8 cellular contexts compared by ENCODE assay signal in the genomic region with DNA sequence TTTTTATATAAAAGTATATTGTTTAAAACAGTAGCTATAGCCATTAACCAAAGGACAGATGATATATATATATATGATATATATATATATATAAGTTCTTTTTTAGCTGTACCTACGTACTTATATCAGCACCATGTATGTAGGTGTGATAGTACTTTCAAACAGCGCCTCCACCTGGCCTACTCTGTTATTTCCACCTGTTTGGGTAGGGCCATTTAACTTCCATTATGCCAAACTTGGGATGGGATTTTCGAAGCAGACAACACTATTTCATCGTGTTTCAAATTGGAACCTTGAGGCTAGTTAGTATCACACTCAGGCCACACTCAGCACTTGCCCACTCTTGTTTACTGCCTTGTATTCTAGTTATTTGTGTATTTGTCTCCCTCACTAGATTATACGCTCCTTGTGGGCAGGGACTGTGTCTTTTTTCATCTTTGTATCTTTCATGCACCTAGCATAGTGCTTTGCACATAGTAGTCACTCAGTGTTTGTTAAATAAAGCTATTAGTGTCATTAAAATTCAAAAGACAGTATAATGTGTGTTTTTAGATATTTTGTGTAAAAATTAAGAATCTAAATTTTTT. TPM values are rescaled to one million over a fixed set of nuclear protein-coding genes. Genes with fewer than 3 reads are reported as not detected.
A peak's percentile ranks its signal among the peaks of the same experiment; 100 is the strongest.
DNase-seq lines count a peak whose midpoint lies in the region; ATAC-seq, FAIRE-seq and TF ChIP-seq lines count a peak whose summit lies in the region.

No MANE protein-coding gene starts in this region.

- no peaks in the 10 kb centered on the region for H3K4me1 ChIP-seq in A549
- H3K4me1 ChIP-seq in effector memory CD4-positive, alpha-beta T cell (ENCODE audit: control insufficient read depth, insufficient read depth, low read length, poor library complexity, severe bottlenecking) = no peaks in the 10 kb centered on the region

- H3K27me3 ChIP-seq in WERI-Rb-1 (ENCODE audit: insufficient read depth, low read depth, severe bottlenecking) = no peaks in the 10 kb centered on the region
- no peaks in the 10 kb centered on the region for H3K27me3 ChIP-seq in effector memory CD4-positive, alpha-beta T cell (replicated peaks; ENCODE audit: control insufficient read depth, insufficient read depth, low read length, poor library complexity, severe bottlenecking)

- H3K9me3 ChIP-seq in A549 = no peaks in the 10 kb centered on the region
- no peaks in the 10 kb centered on the region for H3K9me3 ChIP-seq in WERI-Rb-1 (ENCODE audit: severe bottlenecking)
- H3K9me3 ChIP-seq in effector memory CD4-positive, alpha-beta T cell (ENCODE audit: control insufficient read depth, low read length) = no peaks in the 10 kb centered on the region

- CTCF ChIA-PET in A549 (lab: Yijun Ruan, JAX) = interaction anchor here (0.6 to 2.9 kb wide), 5 partner anchors 9 to 199 kb away, joined by 4 to 9 read pairs (median 6); a partner anchor contains a TSS

- DNase-seq in A549 (ENCODE audit: low read depth in 1 of 2, low spot score in 1 of 2) (peak in 1 of 2 experiments; percentile 55), WERI-Rb-1 (peak; percentile 49), fibroblast of mammary gland (ENCODE audit: low read depth) (no peak), NCI-H1092 treated with DMSO at 0.1 percent for 48 hours (lab: John Stamatoyannopoulos, UW) (no peak)
- no peak for DNase-seq in effector memory CD4-positive, alpha-beta T cell

- H3K36me3 ChIP-seq in WERI-Rb-1 = peaks cover 68% of the 10 kb centered on the region
- H3K36me3 ChIP-seq in effector memory CD4-positive, alpha-beta T cell (ENCODE audit: control insufficient read depth, insufficient read depth, low read length) = peaks cover 22% of the 10 kb centered on the region

- H3K4me3 ChIP-seq in A549 (no peak overlapping the region), WERI-Rb-1 (ENCODE audit: low read depth, low read length) (no peak overlapping the region), fibroblast of mammary gland (ENCODE audit: control insufficient read depth, low read depth, low read length) (no peak overlapping the region)
- no peak overlapping the region for H3K4me3 ChIP-seq in effector memory CD4-positive, alpha-beta T cell (ENCODE audit: insufficient read depth, low read depth, low read length, poor library complexity, severe bottlenecking)

- no peak for TF ChIP-seq EP300 in A549 (IDR thresholded peaks at IDR 0.05)

- H3K27ac ChIP-seq in A549 (no peak overlapping the region), WERI-Rb-1 (no peak overlapping the region)
- H3K27ac ChIP-seq in effector memory CD4-positive, alpha-beta T cell (ENCODE audit: insufficient read depth, low read length, poor library complexity, severe bottlenecking) = no peak overlapping the region

- POLR2A ChIA-PET in A549 (lab: Yijun Ruan, JAX) = interaction anchor here (1.4 to 1.7 kb wide), 2 partner anchors 11 to 12 kb away, joined by 4 read pairs; a partner anchor contains a TSS

- FAIRE-seq in A549 (lab: Jason Lieb, UNC) = no peak

- TF ChIP-seq RAD21 in A549 (conservative IDR thresholded peaks at IDR 0.05 in 1 of 2, IDR thresholded peaks at IDR 0.05 in 1 of 2) = 0 out of 5 replicates have a peak, but pooled peaks of 1 of the 2 experiments have one; percentile 17

- WGBS in A549 (ENCODE audit: missing lambda C conversion rate) = 88% methylated on average over 5 of the region's 5 CpGs

- TF ChIP-seq CTCF in A549 (IDR thresholded peaks at IDR 0.05) (peak; percentile 39; the same call in 2 of the 3 replicates), GM12874 (IDR thresholded peaks at IDR 0.05; ENCODE audit: insufficient read depth, low read depth, low read length) (peak; percentile 32; the same call in 1 of the 2 replicates), WERI-Rb-1 (IDR thresholded peaks at IDR 0.05; ENCODE audit: low read depth, low read length) (peak; percentile 39; the same call in 1 of the 2 replicates), fibroblast of mammary gland (conservative IDR thresholded peaks at IDR 0.05; ENCODE audit: control insufficient read depth, insufficient read depth, low read depth, low read length) (peak; percentile 25)

- TF ChIP-seq POLR2A in A549 (IDR thresholded peaks at IDR 0.05; ENCODE audit: low read length) = no peak

- no peak overlapping the region for H3K4me2 ChIP-seq in A549

- ATAC-seq in A549 (peak in 1 of 2 experiments; percentile 66; a peak in 2 of 6 replicates), GM21723 (IDR thresholded peaks at IDR 0.05; ENCODE audit: unreplicated experiment) (no peak), GM18520 (IDR thresholded peaks at IDR 0.05; ENCODE audit: unreplicated experiment) (no peak)

TF ChIP-seq in A549, 52 proteins besides CTCF, POLR2A, EP300 and RAD21:
- no peak for TF ChIP-seq BHLHE40 (IDR thresholded peaks at IDR 0.05; ENCODE audit: low read depth, low read length)

RNA-seq across cellular contexts. Expression of a gene that starts 11.8 kb away (rescaled TPM):
- polyA plus RNA-seq in A549 (2011; rRNA removed) = 360 and 376 TPM in 2 replicates
- 93.7 and 99.5 TPM in 2 replicates for polyA plus RNA-seq in A549 (2012; cell fraction: cytosol; rRNA removed)
- polyA plus RNA-seq in A549 (2012; cell fraction: nucleus; rRNA removed) = 191 and 272 TPM in 2 replicates
- polyA plus RNA-seq in A549 (2017; fragmentation: RNase III; extraction: RNeasy Plus Mini Kit Qiagen cat#74134 plus additional on column Dnase treatment) = 182 to 185 TPM (median 183 TPM) in 3 replicates
- polyA minus RNA-seq in A549 (2011; rRNA and poly(A)+ RNA removed) = 712 and 826 TPM in 2 replicates

RNA-seq across cellular contexts. Expression of a gene that starts 42.5 kb away (rescaled TPM):
- polyA plus RNA-seq in A549 (2011; rRNA removed) (87.4 and 109 TPM in 2 replicates), A549 (2017; fragmentation: RNase III; extraction: RNeasy Plus Mini Kit Qiagen cat#74134 plus additional on column Dnase treatment) (54.7 to 59.3 TPM (median 55.8 TPM) in 3 replicates)
- polyA plus RNA-seq in A549 (2012; cell fraction: cytosol; rRNA removed) = 17.9 and 19.0 TPM in 2 replicates
- polyA plus RNA-seq in A549 (2012; cell fraction: nucleus; rRNA removed) = 9.8 and 13.5 TPM in 2 replicates
- 33.1 and 34.7 TPM in 2 replicates for polyA minus RNA-seq in A549 (2011; rRNA and poly(A)+ RNA removed)
